12 cellular contexts compared by ENCODE assay signal in genomic region chrX:124239324-124239723, GRCh38.
DNase-seq lines count a peak whose midpoint lies in the region; ATAC-seq and TF ChIP-seq lines count a peak whose summit lies in the region.
"Had no signal": no experiment of that assay in that cellular context is flagged by ENCODE, and none has a peak within 500 bp of the region (broad histone marks: within the 10 kb centered on the region; RNA-seq: fewer than 3 reads in every experiment).

No MANE protein-coding gene starts in this region.

- WGBS in gastroesophageal sphincter (ENCODE audit: low coverage in 1 of 2), 2 donors: 80% methylated on average over 1 of the region's 2 CpGs; no CpG with 5 or more reads in 1 of the 2 donors

- no peak for DNase-seq in activated T-cell treated with anti-CD3 and anti-CD28 coated beads, Interleukin-2, amount 50 U/mL, for 24 hours
- DNase-seq in activated T-cell treated with anti-CD3 and anti-CD28 coated beads for 4 hours: no peak
- peak; percentile 40 for DNase-seq in NCI-H524 treated with DMSO at 0.1 percent for 48 hours (lab: John Stamatoyannopoulos, UW)
- DNase-seq in GM10266 (ENCODE audit: extremely low spot score): no peak
- DNase-seq in OCI-LY7 (ENCODE audit: low spot score): no peak
- no peak for DNase-seq in left cardiac atrium
- DNase-seq: dorsolateral prefrontal cortex, islet precursor cell, psoas muscle had no signal

- H3K9me2 ChIP-seq in OCI-LY7 (ENCODE audit: insufficient read depth, low read length): no peaks in the 10 kb centered on the region

- H3K9me3 Mint-ChIP-seq in activated T-cell treated with anti-CD3 and anti-CD28 coated beads, Interleukin-2, amount 50 U/mL, for 24 hours: no peaks in the 10 kb centered on the region

- H3K4me3 Mint-ChIP-seq in activated T-cell treated with anti-CD3 and anti-CD28 coated beads, Interleukin-2, amount 50 U/mL, for 24 hours: peak overlapping the region; percentile 51

- no peak for TF ChIP-seq POLR2A in gastroesophageal sphincter (IDR thresholded peaks at IDR 0.05)

- no peaks in the 10 kb centered on the region for H3K36me3 Mint-ChIP-seq in activated T-cell treated with anti-CD3 and anti-CD28 coated beads, Interleukin-2, amount 50 U/mL, for 24 hours (ENCODE audit: low read depth)

- H3K4me1 Mint-ChIP-seq in activated T-cell treated with anti-CD3 and anti-CD28 coated beads, Interleukin-2, amount 50 U/mL, for 24 hours (ENCODE audit: low read depth): peaks cover 63% of the 10 kb centered on the region

- H3K9me3 ChIP-seq in gastroesophageal sphincter: no peaks in the 10 kb centered on the region
- H3K9me3 ChIP-seq in OCI-LY7 (ENCODE audit: low read length): no peaks in the 10 kb centered on the region
- H3K9me3 ChIP-seq: ascending aorta, psoas muscle had no signal

- TF ChIP-seq CTCF in gastroesophageal sphincter (IDR thresholded peaks at IDR 0.05): no peak
- no peak for TF ChIP-seq CTCF in GM10266 (IDR thresholded peaks at IDR 0.05; ENCODE audit: control insufficient read depth, insufficient read depth, low read depth, missing control alignments)
- no peak for TF ChIP-seq CTCF in OCI-LY7 (conservative IDR thresholded peaks at IDR 0.05; ENCODE audit: low read length)

- CTCF ChIA-PET in OCI-LY7 (lab: Charles Lee; ENCODE audit: unreplicated experiment): no interaction called here

- H3K27me3 ChIP-seq in gastroesophageal sphincter: no peaks in the 10 kb centered on the region
- H3K27me3 ChIP-seq: ascending aorta had no signal

- intact Hi-C loops in OCI-LY7 (cut with micrococcal nuclease; ENCODE audit: unreplicated experiment) (no loop called here), left cardiac atrium (cut with DNase I) (no loop called here)

- no peaks in the 10 kb centered on the region for H3K79me2 ChIP-seq in OCI-LY7 (ENCODE audit: insufficient read depth, low read depth, low read length)

- H4K20me1 ChIP-seq in OCI-LY7 (ENCODE audit: insufficient read depth, low read length): no peaks in the 10 kb centered on the region

- POLR2A ChIA-PET in OCI-LY7 (lab: Charles Lee): no interaction called here

- H3K27ac ChIP-seq in gastroesophageal sphincter (peak overlapping the region in 3 of 4 donors; percentile 50 to 78 (median 76)), OCI-LY7 (ENCODE audit: low read depth, low read length, poor library complexity, severe bottlenecking) (no peak overlapping the region)
- H3K27ac ChIP-seq: ascending aorta, dorsolateral prefrontal cortex, psoas muscle had no signal

- no peak for TF ChIP-seq EP300 in gastroesophageal sphincter (IDR thresholded peaks at IDR 0.05)

- H3K36me3 ChIP-seq in gastroesophageal sphincter: no peaks in the 10 kb centered on the region
- H3K36me3 ChIP-seq in OCI-LY7 (ENCODE audit: insufficient read depth, low read length): no peaks in the 10 kb centered on the region
- H3K36me3 ChIP-seq: ascending aorta had no signal

- ATAC-seq in GM21717 (IDR thresholded peaks at IDR 0.05; ENCODE audit: unreplicated experiment) (peak; percentile 41), gastroesophageal sphincter (no peak), left cardiac atrium (no peak)
- ATAC-seq: psoas muscle had no signal

- BruUV-seq in OCI-LY7 (replicated peaks; lab: Mats Ljungman, UMichigan): no TSS peak

- peaks cover 0 to 32% (median 0%) of the 10 kb centered on the region in 3 donors for H3K4me1 ChIP-seq in gastroesophageal sphincter
- no peaks in the 10 kb centered on the region for H3K4me1 ChIP-seq in OCI-LY7 (ENCODE audit: insufficient read depth, low read length, poor library complexity, severe bottlenecking)
- H3K4me1 ChIP-seq: ascending aorta, psoas muscle had no signal

- H3K4me2 ChIP-seq in OCI-LY7 (ENCODE audit: low read length): no peak overlapping the region

- no peak overlapping the region for H2AFZ ChIP-seq in OCI-LY7 (ENCODE audit: low read length)

- H3K27ac Mint-ChIP-seq in activated T-cell treated with anti-CD3 and anti-CD28 coated beads, Interleukin-2, amount 50 U/mL, for 24 hours: peak overlapping the region; percentile 93

- H3K27me3 Mint-ChIP-seq in activated T-cell treated with anti-CD3 and anti-CD28 coated beads, Interleukin-2, amount 50 U/mL, for 24 hours: peaks cover 40% of the 10 kb centered on the region

- H3K4me3 ChIP-seq in gastroesophageal sphincter (no peak overlapping the region), OCI-LY7 (ENCODE audit: low read depth, low read length, poor library complexity, severe bottlenecking) (no peak overlapping the region)
- H3K4me3 ChIP-seq: ascending aorta, dorsolateral prefrontal cortex, psoas muscle had no signal
